Comparison of ENCODE assay signal across 7 cellular contexts in genomic region chr14:89726226-89726625, GRCh38.
DNase-seq lines count a peak whose midpoint lies in the region; ATAC-seq lines count a peak whose summit lies in the region.
"Not testable (repeated sequence)": the region's sequence is repeated elsewhere in the genome, so short reads cannot be mapped to it uniquely, and the experiment has no call there.

No MANE protein-coding gene starts in this region.

- H3K4me1 Mint-ChIP-seq in CD4-positive, alpha-beta memory T cell, result peaks cover 47 to 63% (median 55%) of the 10 kb centered on the region in 4 donors
- peaks cover 67% of the 10 kb centered on the region for H3K4me1 Mint-ChIP-seq in activated CD4-positive, alpha-beta T cell treated with anti-CD3 and anti-CD28 coated beads for 36 hours
- peaks cover 55% of the 10 kb centered on the region for H3K4me1 Mint-ChIP-seq in activated CD8-positive, alpha-beta T cell treated with anti-CD3 and anti-CD28 coated beads, Interleukin-2, amount 10 ng/mL, durations not matched to agents 7 days and 5 days (ENCODE audit: low read depth)
- H3K4me1 Mint-ChIP-seq in activated T-helper 17 cell treated with anti-CD3 and anti-CD28 coated beads, Interleukin-2, amount 50 U/mL, for 72 hours, result peaks cover 31% of the 10 kb centered on the region
- peaks cover 64% of the 10 kb centered on the region for H3K4me1 Mint-ChIP-seq in activated naive CD8-positive, alpha-beta T cell (ENCODE audit: low read depth)
- H3K4me1 Mint-ChIP-seq in naive thymus-derived CD4-positive, alpha-beta T cell, result peaks cover 48 to 88% (median 72%) of the 10 kb centered on the region in 7 donors

- CTCF ChIA-PET in CD4-positive, alpha-beta memory T cell (lab: Charles Lee; ENCODE audit: partially characterized antibody); activated CD8-positive, alpha-beta T cell treated with anti-CD3 and anti-CD28 coated beads, Interleukin-2, amount 10 ng/mL, durations not matched to agents 7 days and 5 days (lab: Charles Lee); naive thymus-derived CD4-positive, alpha-beta T cell (lab: Charles Lee): not testable (repeated sequence)
- CTCF ChIA-PET in activated CD4-positive, alpha-beta T cell treated with anti-CD3 and anti-CD28 coated beads for 36 hours (lab: Charles Lee), result interaction anchor here (0.7 to 0.8 kb wide), 2 partner anchors 72 to 89 kb away, joined by 3 to 4 read pairs; no protein-coding TSS in a partner anchor

- peak overlapping the region in 5 of 7 donors; percentile 41 to 91 (median 84) for H3K27ac Mint-ChIP-seq in CD4-positive, alpha-beta memory T cell
- peak overlapping the region; percentile 78 for H3K27ac Mint-ChIP-seq in activated CD4-positive, alpha-beta T cell treated with anti-CD3 and anti-CD28 coated beads for 36 hours
- H3K27ac Mint-ChIP-seq in activated CD8-positive, alpha-beta T cell treated with anti-CD3 and anti-CD28 coated beads, Interleukin-2, amount 10 ng/mL, durations not matched to agents 7 days and 5 days, result peak overlapping the region; percentile 35
- not testable (repeated sequence) for H3K27ac Mint-ChIP-seq in activated T-helper 17 cell treated with anti-CD3 and anti-CD28 coated beads, Interleukin-2, amount 50 U/mL, for 72 hours
- H3K27ac Mint-ChIP-seq in activated naive CD8-positive, alpha-beta T cell, result peak overlapping the region; percentile 99
- peak overlapping the region; percentile 35 to 98 (median 97) for H3K27ac Mint-ChIP-seq in naive thymus-derived CD4-positive, alpha-beta T cell

- not testable (repeated sequence) for H3K4me3 ChIP-seq in CD4-positive, alpha-beta memory T cell (ENCODE audit: low read length in 2 of 2); naive thymus-derived CD4-positive, alpha-beta T cell (ENCODE audit: low read length)

- not testable (repeated sequence) for H3K36me3 ChIP-seq in CD4-positive, alpha-beta memory T cell (ENCODE audit: insufficient read depth, low read length); naive thymus-derived CD4-positive, alpha-beta T cell (ENCODE audit: control insufficient read depth in 2 of 3, insufficient read depth in 3 of 3, low read length in 3 of 3)

- not testable (repeated sequence) for H3K36me3 Mint-ChIP-seq in CD4-positive, alpha-beta memory T cell; activated CD4-positive, alpha-beta T cell treated with anti-CD3 and anti-CD28 coated beads for 36 hours (ENCODE audit: low read depth); activated CD8-positive, alpha-beta T cell treated with anti-CD3 and anti-CD28 coated beads, Interleukin-2, amount 10 ng/mL, durations not matched to agents 7 days and 5 days (ENCODE audit: low read depth); activated T-helper 17 cell treated with anti-CD3 and anti-CD28 coated beads, Interleukin-2, amount 50 U/mL, for 72 hours (ENCODE audit: low read depth); activated naive CD8-positive, alpha-beta T cell
- peaks cover 0 to 13% (median under 1%) of the 10 kb centered on the region in 5 donors for H3K36me3 Mint-ChIP-seq in naive thymus-derived CD4-positive, alpha-beta T cell

- ATAC-seq in activated CD4-positive, alpha-beta T cell treated with anti-CD3 and anti-CD28 coated beads for 36 hours, result peak; percentile 11
- not testable (repeated sequence) for ATAC-seq in activated CD8-positive, alpha-beta T cell treated with anti-CD3 and anti-CD28 coated beads, Interleukin-2, amount 10 ng/mL, durations not matched to agents 7 days and 5 days; activated T-helper 17 cell treated with anti-CD3 and anti-CD28 coated beads, Interleukin-2, amount 50 U/mL, for 72 hours (replicated peaks); naive thymus-derived CD4-positive, alpha-beta T cell

- H3K9me3 Mint-ChIP-seq in CD4-positive, alpha-beta memory T cell; activated CD4-positive, alpha-beta T cell treated with anti-CD3 and anti-CD28 coated beads for 36 hours (ENCODE audit: low read depth); activated CD8-positive, alpha-beta T cell treated with anti-CD3 and anti-CD28 coated beads, Interleukin-2, amount 10 ng/mL, durations not matched to agents 7 days and 5 days (ENCODE audit: insufficient read depth); activated T-helper 17 cell treated with anti-CD3 and anti-CD28 coated beads, Interleukin-2, amount 50 U/mL, for 72 hours; activated naive CD8-positive, alpha-beta T cell (ENCODE audit: low read depth); naive thymus-derived CD4-positive, alpha-beta T cell: not testable (repeated sequence)

- POLR2A ChIA-PET in CD4-positive, alpha-beta memory T cell (lab: Charles Lee; ENCODE audit: partially characterized antibody), result interaction anchor here (1.6 to 2.3 kb wide), 2 partner anchors 14 to 107 kb away, joined by 5 to 15 read pairs; no protein-coding TSS in a partner anchor
- POLR2A ChIA-PET in activated CD4-positive, alpha-beta T cell treated with anti-CD3 and anti-CD28 coated beads for 36 hours (lab: Charles Lee), result not testable (repeated sequence)
- POLR2A ChIA-PET in activated CD8-positive, alpha-beta T cell treated with anti-CD3 and anti-CD28 coated beads, Interleukin-2, amount 10 ng/mL, durations not matched to agents 7 days and 5 days (lab: Charles Lee), result interaction anchor here (3.3 kb wide), 1 partner anchor 108 kb away, joined by 17 read pairs; no protein-coding TSS in a partner anchor
- POLR2A ChIA-PET in naive thymus-derived CD4-positive, alpha-beta T cell (lab: Charles Lee), result interaction anchor here (0.6 to 1.4 kb wide), 5 partner anchors 10 to 108 kb away, joined by 3 to 5 read pairs (median 3); no protein-coding TSS in a partner anchor

- DNase-seq in CD4-positive, alpha-beta memory T cell; activated CD8-positive, alpha-beta T cell treated with anti-CD3 and anti-CD28 coated beads, Interleukin-2, amount 10 ng/mL, durations not matched to agents 7 days and 5 days: not testable (repeated sequence)
- peak; percentile 46 for DNase-seq in activated CD4-positive, alpha-beta T cell treated with anti-CD3 and anti-CD28 coated beads for 36 hours
- peak in 2 of 9 donors; percentile 7 to 45 for DNase-seq in naive thymus-derived CD4-positive, alpha-beta T cell
- peak; percentile 37 for DNase-seq in stimulated activated CD4-positive, alpha-beta T cell treated with anti-CD3 and anti-CD28 coated beads, Interleukin-4, amount 100 ng/mL, for 1 hour

- intact Hi-C loops in CD4-positive, alpha-beta memory T cell (cut with micrococcal nuclease); activated CD4-positive, alpha-beta T cell treated with anti-CD3 and anti-CD28 coated beads for 36 hours (cut with DNase I, micrococcal nuclease); naive thymus-derived CD4-positive, alpha-beta T cell (cut with micrococcal nuclease): not testable (repeated sequence)

- H3K4me3 Mint-ChIP-seq in CD4-positive, alpha-beta memory T cell, result peak overlapping the region in 4 of 8 donors; percentile 29 to 88 (median 50)
- H3K4me3 Mint-ChIP-seq in activated CD4-positive, alpha-beta T cell treated with anti-CD3 and anti-CD28 coated beads for 36 hours; activated CD8-positive, alpha-beta T cell treated with anti-CD3 and anti-CD28 coated beads, Interleukin-2, amount 10 ng/mL, durations not matched to agents 7 days and 5 days: not testable (repeated sequence)
- peak overlapping the region; percentile 88 for H3K4me3 Mint-ChIP-seq in activated T-helper 17 cell treated with anti-CD3 and anti-CD28 coated beads, Interleukin-2, amount 50 U/mL, for 72 hours
- H3K4me3 Mint-ChIP-seq in activated naive CD8-positive, alpha-beta T cell, result peak overlapping the region; percentile 72
- H3K4me3 Mint-ChIP-seq in naive thymus-derived CD4-positive, alpha-beta T cell, result peak overlapping the region; percentile 30 to 87 (median 76)

- H3K9me3 ChIP-seq in CD4-positive, alpha-beta memory T cell (ENCODE audit: control insufficient read depth in 1 of 2, low read length in 2 of 2); naive thymus-derived CD4-positive, alpha-beta T cell (ENCODE audit: control insufficient read depth in 2 of 3, low read length in 3 of 3): not testable (repeated sequence)

- peaks cover 51% of the 10 kb centered on the region for H3K4me1 ChIP-seq in CD4-positive, alpha-beta memory T cell (ENCODE audit: insufficient read depth, low read length)
- H3K4me1 ChIP-seq in naive thymus-derived CD4-positive, alpha-beta T cell (ENCODE audit: control insufficient read depth in 2 of 2, insufficient read depth in 2 of 2, low read length in 2 of 2), result peaks cover 47 to 63% of the 10 kb centered on the region in 2 donors

- not testable (repeated sequence) for H3K27me3 Mint-ChIP-seq in CD4-positive, alpha-beta memory T cell; activated CD4-positive, alpha-beta T cell treated with anti-CD3 and anti-CD28 coated beads for 36 hours; activated CD8-positive, alpha-beta T cell treated with anti-CD3 and anti-CD28 coated beads, Interleukin-2, amount 10 ng/mL, durations not matched to agents 7 days and 5 days (ENCODE audit: low read depth); activated T-helper 17 cell treated with anti-CD3 and anti-CD28 coated beads, Interleukin-2, amount 50 U/mL, for 72 hours; activated naive CD8-positive, alpha-beta T cell; naive thymus-derived CD4-positive, alpha-beta T cell

- not testable (repeated sequence) for H3K27ac ChIP-seq in CD4-positive, alpha-beta memory T cell (ENCODE audit: low read depth, low read length)
- peak overlapping the region; percentile 56 for H3K27ac ChIP-seq in naive thymus-derived CD4-positive, alpha-beta T cell (ENCODE audit: low read depth, low read length)

- not testable (repeated sequence) for H3K27me3 ChIP-seq in CD4-positive, alpha-beta memory T cell (ENCODE audit: insufficient read depth, low read length); naive thymus-derived CD4-positive, alpha-beta T cell (ENCODE audit: control insufficient read depth in 2 of 2, insufficient read depth in 2 of 2, low read length in 2 of 2)
